17 cellular contexts compared by ENCODE assay signal in the genomic region with DNA sequence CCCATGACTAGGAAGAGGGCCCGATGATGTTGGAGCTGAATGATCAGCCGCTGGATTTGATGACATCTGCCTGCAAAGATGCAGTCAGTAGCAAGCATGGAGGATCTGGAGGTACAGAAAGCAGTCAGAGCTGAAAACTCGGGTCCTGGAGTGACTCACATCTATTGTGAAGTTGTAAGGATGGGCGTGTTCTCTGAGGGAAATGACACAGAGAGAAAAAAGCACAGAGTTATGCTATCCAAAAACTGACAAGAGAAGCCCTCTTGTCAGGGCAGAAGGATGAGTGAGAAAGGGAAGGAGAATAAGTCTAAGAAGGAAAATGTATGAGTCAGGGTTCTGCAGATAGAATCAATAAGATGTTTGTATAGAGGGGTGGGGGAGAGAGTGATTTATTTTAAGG.
DNase-seq lines count a peak whose midpoint lies in the region; ATAC-seq, FAIRE-seq and TF ChIP-seq lines count a peak whose summit lies in the region.
"Had no signal": no experiment of that assay in that cellular context is flagged by ENCODE, and none has a peak within 500 bp of the region (broad histone marks: within the 10 kb centered on the region; RNA-seq: fewer than 3 reads in every experiment).

No MANE protein-coding gene starts in this region.

- ATAC-seq in foreskin keratinocyte (peak; percentile 97), GM18505 (IDR thresholded peaks at IDR 0.05; ENCODE audit: unreplicated experiment) (no peak), HG03457 (IDR thresholded peaks at IDR 0.05; ENCODE audit: unreplicated experiment) (no peak)
- ATAC-seq: T-cell had no signal

- no peak for TF ChIP-seq CTCF in foreskin keratinocyte (conservative IDR thresholded peaks at IDR 0.05)
- TF ChIP-seq CTCF in Peyer's patch (IDR thresholded peaks at IDR 0.05) = no peak

- no peak overlapping the region for H3K4me3 Mint-ChIP-seq in activated T-helper 2 cell treated with anti-CD3 and anti-CD28 coated beads, Interferon-gamma antibody, Interleukin-2, Interleukin-4, amounts not matched to agents 10 μg/mL and 5 μg/mL and 100 μg/mL, durations not matched to agents 14 hours and 24 hours and 36 hours (ENCODE audit: low read depth)
- H3K4me3 Mint-ChIP-seq: T-cell had no signal

- no peaks in the 10 kb centered on the region for H3K9me3 Mint-ChIP-seq in activated T-helper 2 cell treated with anti-CD3 and anti-CD28 coated beads, Interferon-gamma antibody, Interleukin-2, Interleukin-4, amounts not matched to agents 10 μg/mL and 5 μg/mL and 100 μg/mL, durations not matched to agents 14 hours and 24 hours and 36 hours
- H3K9me3 Mint-ChIP-seq: T-cell had no signal

- peak; percentile 86 for DNase-seq in AG08395 (ENCODE audit: low spot score)
- peak; percentile 30 for DNase-seq in H54 (ENCODE audit: insufficient read length, low spot score)
- DNase-seq in amniotic stem cell (lab: John Stamatoyannopoulos, UW) = peak; percentile 42
- peak; percentile 31 to 70 for DNase-seq in foreskin keratinocyte
- DNase-seq in activated T-helper 2 cell treated with anti-CD3 and anti-CD28 coated beads, Interferon-gamma antibody, Interleukin-2, Interleukin-4, amounts not matched to agents 10 μg/mL and 5 μg/mL and 100 μg/mL, durations not matched to agents 14 hours and 24 hours and 36 hours (ENCODE audit: low spot score) = no peak
- DNase-seq in Peyer's patch = no peak
- DNase-seq: activated CD4-positive, alpha-beta T cell treated with anti-CD3 and anti-CD28 coated beads for 4 hours; C1 segment of cervical spinal cord; colonic mucosa; MM.1S; retina; stomach; T-cell had no signal

- no peaks in the 10 kb centered on the region for H3K4me1 ChIP-seq in foreskin keratinocyte
- H3K4me1 ChIP-seq in Peyer's patch = no peaks in the 10 kb centered on the region
- H3K4me1 ChIP-seq: colonic mucosa, HAP-1, stomach had no signal

- H3K9me3 ChIP-seq in Peyer's patch = no peaks in the 10 kb centered on the region
- H3K9me3 ChIP-seq: colonic mucosa, HAP-1, stomach had no signal

- intact Hi-C loops in activated T-helper 2 cell treated with anti-CD3 and anti-CD28 coated beads, Interferon-gamma antibody, Interleukin-2, Interleukin-4, amounts not matched to agents 10 μg/mL and 5 μg/mL and 100 μg/mL, durations not matched to agents 14 hours and 24 hours and 36 hours (cut with micrococcal nuclease) = no loop called here

- no peak for TF ChIP-seq POLR2A in H54 (IDR thresholded peaks at IDR 0.05; ENCODE audit: low read depth, low read length)
- TF ChIP-seq POLR2A in GM18505 (IDR thresholded peaks at IDR 0.05; ENCODE audit: borderline replicate concordance, extremely low read depth, insufficient read depth, insufficient read length) = no peak
- no peak for TF ChIP-seq POLR2A in Peyer's patch (IDR thresholded peaks at IDR 0.05)

- H3K27me3 ChIP-seq in foreskin keratinocyte (no peaks in the 10 kb centered on the region), Peyer's patch (no peaks in the 10 kb centered on the region)
- H3K27me3 ChIP-seq: colonic mucosa, stomach had no signal

- H3K36me3 ChIP-seq in Peyer's patch = no peaks in the 10 kb centered on the region
- H3K36me3 ChIP-seq: colonic mucosa, HAP-1, stomach had no signal

- H3K4me1 Mint-ChIP-seq in activated T-helper 2 cell treated with anti-CD3 and anti-CD28 coated beads, Interferon-gamma antibody, Interleukin-2, Interleukin-4, amounts not matched to agents 10 μg/mL and 5 μg/mL and 100 μg/mL, durations not matched to agents 14 hours and 24 hours and 36 hours (ENCODE audit: low read depth) = peaks cover 8% of the 10 kb centered on the region
- H3K4me1 Mint-ChIP-seq: T-cell had no signal

- no peak overlapping the region for H3K4me3 ChIP-seq in Peyer's patch
- H3K4me3 ChIP-seq: colonic mucosa, HAP-1, stomach had no signal

- no peaks in the 10 kb centered on the region for H3K36me3 Mint-ChIP-seq in activated T-helper 2 cell treated with anti-CD3 and anti-CD28 coated beads, Interferon-gamma antibody, Interleukin-2, Interleukin-4, amounts not matched to agents 10 μg/mL and 5 μg/mL and 100 μg/mL, durations not matched to agents 14 hours and 24 hours and 36 hours (ENCODE audit: low read depth)
- H3K36me3 Mint-ChIP-seq: T-cell had no signal

- peaks cover 16% of the 10 kb centered on the region for H3K27me3 Mint-ChIP-seq in activated T-helper 2 cell treated with anti-CD3 and anti-CD28 coated beads, Interferon-gamma antibody, Interleukin-2, Interleukin-4, amounts not matched to agents 10 μg/mL and 5 μg/mL and 100 μg/mL, durations not matched to agents 14 hours and 24 hours and 36 hours (ENCODE audit: low read depth)

- H3K27ac ChIP-seq in foreskin keratinocyte (no peak overlapping the region), Peyer's patch (no peak overlapping the region)
- H3K27ac ChIP-seq: colonic mucosa, HL-60, stomach had no signal

- FAIRE-seq in H54 (lab: Jason Lieb, UNC) = no peak

- H3K27ac Mint-ChIP-seq in activated T-helper 2 cell treated with anti-CD3 and anti-CD28 coated beads, Interferon-gamma antibody, Interleukin-2, Interleukin-4, amounts not matched to agents 10 μg/mL and 5 μg/mL and 100 μg/mL, durations not matched to agents 14 hours and 24 hours and 36 hours = no peak overlapping the region
- H3K27ac Mint-ChIP-seq: T-cell had no signal

Comparison
In these comparisons a context has a peak if more than half of its experiments do, and no peak if none do; other contexts are left out.
1. DNase-seq: peak in AG08395 (single experiment), H54 (single experiment), amniotic stem cell (single experiment) and foreskin keratinocyte (2 of 2); none in activated T-helper 2 cell treated with anti-CD3 and anti-CD28 coated beads, Interferon-gamma antibody, Interleukin-2, Interleukin-4, amounts not matched to agents 10 μg/mL and 5 μg/mL and 100 μg/mL, durations not matched to agents 14 hours and 24 hours and 36 hours (single experiment) and Peyer's patch (0 of 3).